Comparison of ENCODE assay signal across 20 cellular contexts in genomic region chr10:114654829-114655575, GRCh38. TPM values are rescaled to one million over a fixed set of nuclear protein-coding genes. Genes with fewer than 3 reads are reported as not detected.
A peak's percentile ranks its signal among the peaks of the same experiment; 100 is the strongest.
DNase-seq lines count a peak whose midpoint lies in the region; ATAC-seq, FAIRE-seq and TF ChIP-seq lines count a peak whose summit lies in the region.
"Had no signal": no experiment of that assay in that cellular context is flagged by ENCODE, and none has a peak within 500 bp of the region (broad histone marks: within the 10 kb centered on the region; RNA-seq: fewer than 3 reads in every experiment).

No MANE protein-coding gene starts in this region.

- H3K4me3 ChIP-seq in Caco-2 (ENCODE audit: low read depth, low read length) (no peak overlapping the region), HEK293 (ENCODE audit: low read depth, low read length) (no peak overlapping the region), bronchial epithelial cell (ENCODE audit: low read depth, low read length) (no peak overlapping the region), mesodermal cell (ENCODE audit: extremely low read depth, insufficient read depth, low read length, poor library complexity, severe bottlenecking) (no peak overlapping the region)

- 43 to 83% methylated on average over 1 of the region's 3 CpGs for WGBS in mesodermal cell (ENCODE audit: insufficient coverage in 2 of 2), 2 experiments

- H3K27ac ChIP-seq in HEK293 (ENCODE audit: extremely low read depth, low read depth, low read length), result no peak overlapping the region
- peak overlapping the region; percentile 80 for H3K27ac ChIP-seq in mesodermal cell (ENCODE audit: low read depth, low read length, severe bottlenecking)
- H3K27ac ChIP-seq: HL-60 had no signal

- BruUV-seq in Caco-2 (replicated peaks; lab: Mats Ljungman, UMichigan), result no TSS peak

- peak overlapping the region; percentile 37 for H3K4me3 Mint-ChIP-seq in Caco-2 (ENCODE audit: unreplicated experiment)
- H3K4me3 Mint-ChIP-seq: CD4-positive, alpha-beta memory T cell; mesothelial cell of epicardium; nephron; T-helper 17 cell had no signal

- peaks cover 26% of the 10 kb centered on the region for H3K4me1 Mint-ChIP-seq in Caco-2 (ENCODE audit: low read depth, unreplicated experiment)

- no peaks in the 10 kb centered on the region for H3K9me3 Mint-ChIP-seq in Caco-2 (ENCODE audit: unreplicated experiment)
- H3K9me3 Mint-ChIP-seq: CD4-positive, alpha-beta memory T cell; nephron had no signal

- H3K36me3 Mint-ChIP-seq in Caco-2 (ENCODE audit: insufficient read depth, unreplicated experiment), result peaks cover 6% of the 10 kb centered on the region
- H3K36me3 Mint-ChIP-seq: CD4-positive, alpha-beta memory T cell; mesothelial cell of epicardium had no signal

- no peaks in the 10 kb centered on the region for H3K27me3 Mint-ChIP-seq in Caco-2 (ENCODE audit: insufficient read depth, unreplicated experiment)
- H3K27me3 Mint-ChIP-seq: CD4-positive, alpha-beta memory T cell; T-helper 17 cell had no signal

- POLR2A ChIA-PET in Caco-2 (lab: Charles Lee) (interaction anchor here (0.6 to 0.8 kb wide), 2 partner anchors 20 to 419 kb away, joined by 3 to 8 read pairs; no protein-coding TSS in a partner anchor), HEK293 (lab: Yijun Ruan, JAX) (interaction anchor here (1.0 kb wide), 1 partner anchor 24 kb away, joined by 4 read pairs; no protein-coding TSS in a partner anchor)

- H3K36me3 ChIP-seq in Caco-2 (ENCODE audit: control insufficient read depth, insufficient read depth, low read length), result no peaks in the 10 kb centered on the region
- H3K36me3 ChIP-seq in HEK293 (ENCODE audit: control insufficient read depth in 2 of 2, insufficient read depth in 1 of 2, low read length in 2 of 2), result no peaks in the 10 kb centered on the region
- no peaks in the 10 kb centered on the region for H3K36me3 ChIP-seq in bronchial epithelial cell (ENCODE audit: control insufficient read depth, insufficient read depth, low read length)
- H3K36me3 ChIP-seq in mesodermal cell (ENCODE audit: control insufficient read depth, insufficient read depth, low read length), result no peaks in the 10 kb centered on the region

- H3K27me3 ChIP-seq in Caco-2 (replicated peaks; ENCODE audit: control insufficient read depth, insufficient read depth, low read length) (no peaks in the 10 kb centered on the region), bronchial epithelial cell (ENCODE audit: control insufficient read depth, insufficient read depth, low read length) (no peaks in the 10 kb centered on the region)

- FAIRE-seq in bronchial epithelial cell (lab: Jason Lieb, UNC), result no peak

- intact Hi-C loops in Caco-2 (cut with micrococcal nuclease; ENCODE audit: unreplicated experiment), result loop anchor here (1.0 kb wide), 3 partner anchors 9 to 30 kb away; no protein-coding TSS in a partner anchor

- no peak for TF ChIP-seq CTCF in Caco-2 (IDR thresholded peaks at IDR 0.05; ENCODE audit: insufficient read depth in 1 of 2, low read depth in 1 of 2, low read length in 1 of 2, severe bottlenecking in 1 of 2, unreplicated experiment in 1 of 2)
- no peak for TF ChIP-seq CTCF in HEK293 (tag by site-specific recombination; IDR thresholded peaks at IDR 0.05)
- no peak for TF ChIP-seq CTCF in bronchial epithelial cell (IDR thresholded peaks at IDR 0.05; ENCODE audit: insufficient read depth, low read length, severe bottlenecking)

- ATAC-seq in GM18502 (IDR thresholded peaks at IDR 0.05; ENCODE audit: poor library complexity, unreplicated experiment), result no peak
- ATAC-seq: T-helper 17 cell had no signal

- peak; percentile 58 to 65 for DNase-seq in Caco-2
- peak; percentile 44 for DNase-seq in bronchial epithelial cell (ENCODE audit: low read depth)
- DNase-seq in NCI-H526 (lab: John Stamatoyannopoulos, UW), result no peak
- DNase-seq in stimulated activated CD4-positive, alpha-beta T cell treated with anti-CD3 and anti-CD28 coated beads, Interleukin-15, amount 100 ng/mL, for 24 hours, result no peak
- DNase-seq: activated CD4-positive, alpha-beta T cell treated with anti-CD3 and anti-CD28 coated beads, Interleukin-2, amount 50 U/mL, for 48 hours; activated naive CD4-positive, alpha-beta T cell treated with Interleukin-2 at 50 U/mL for 16 hours; activated T-cell treated with anti-CD3 and anti-CD28 coated beads, Interleukin-2, amount 50 U/mL, for 1 hour; aorta; CD4-positive, alpha-beta memory T cell; DND-41; NCI-H2029; NCI-H446 treated with DMSO at 0.1 percent for 48 hours; stimulated activated CD8-positive, alpha-beta memory T cell treated with anti-CD3 and anti-CD28 coated beads, Interleukin-4, amount 100 ng/mL, for 48 hours; T-helper 17 cell had no signal

- H3K9me3 ChIP-seq in Caco-2 (no peaks in the 10 kb centered on the region), HEK293 (ENCODE audit: control insufficient read depth, insufficient read depth, low read depth, low read length) (no peaks in the 10 kb centered on the region), mesodermal cell (ENCODE audit: control insufficient read depth, low read length) (no peaks in the 10 kb centered on the region)

- CTCF ChIA-PET in Caco-2 (lab: Charles Lee) (interaction anchor here (0.9 to 1.3 kb wide), 3 partner anchors 22 to 40 kb away, joined by 3 to 5 read pairs (median 3); no protein-coding TSS in a partner anchor), HEK293 (lab: Yijun Ruan, JAX) (interaction anchor here (0.6 to 1.1 kb wide), 4 partner anchors 25 to 131 kb away, joined by 3 to 6 read pairs (median 4); no protein-coding TSS in a partner anchor)

- H3K27ac Mint-ChIP-seq in Caco-2 (ENCODE audit: unreplicated experiment), result peak overlapping the region; percentile 54
- H3K27ac Mint-ChIP-seq: CD4-positive, alpha-beta memory T cell; mesothelial cell of epicardium; nephron; T-helper 17 cell had no signal

- H3K4me1 ChIP-seq in Caco-2, result peaks cover 46% of the 10 kb centered on the region
- H3K4me1 ChIP-seq in HEK293 (ENCODE audit: control insufficient read depth, insufficient read depth, low read length), result peaks cover 6% of the 10 kb centered on the region; the same call in 1 of the 2 replicates
- H3K4me1 ChIP-seq in mesodermal cell (ENCODE audit: control insufficient read depth, insufficient read depth, low read length, poor library complexity, severe bottlenecking), result peaks cover 21% of the 10 kb centered on the region

TF ChIP-seq in HEK293, 187 proteins besides CTCF, POLR2A, EP300 and RAD21 (continues in another document):
- TF ChIP-seq ZNF18 (tag by site-specific recombination; IDR thresholded peaks at IDR 0.05), result no peak
- TF ChIP-seq PRDM2 (tag by site-specific recombination; IDR thresholded peaks at IDR 0.05; ENCODE audit: borderline replicate concordance), result no peak

RNA-seq across cellular contexts. Expression of gene ABLIM1, which starts 3.1 kb away (rescaled TPM):
- total RNA-seq in Caco-2 (2022) (71.7 and 79.3 TPM in 2 replicates), bronchial epithelial cell (152 and 264 TPM in 2 replicates)
- polyA plus RNA-seq in mesodermal cell (2013, experiment 1 of 2), result 23.9 TPM
- polyA plus RNA-seq in mesodermal cell (2013, experiment 2 of 2), result 19.0 TPM

Comparison
In these comparisons a context has a peak if more than half of its experiments do, and no peak if none do; other contexts are left out.
1. DNase-seq: peak in Caco-2 (2 of 2) and bronchial epithelial cell (single experiment); none in NCI-H526 (0 of 2) and stimulated activated CD4-positive, alpha-beta T cell treated with anti-CD3 and anti-CD28 coated beads, Interleukin-15, amount 100 ng/mL, for 24 hours (single experiment).